Comparison of ENCODE assay signal across 8 cellular contexts in genomic region chr2:119338826-119339561, GRCh38.
DNase-seq lines count a peak whose midpoint lies in the region; ATAC-seq and TF ChIP-seq lines count a peak whose summit lies in the region.

No MANE protein-coding gene starts in this region.

- no peaks in the 10 kb centered on the region for H3K9me3 ChIP-seq in WERI-Rb-1 (ENCODE audit: severe bottlenecking)

- H3K36me3 Mint-ChIP-seq in activated naive CD8-positive, alpha-beta T cell = peaks cover 12% of the 10 kb centered on the region
- peaks cover 19% of the 10 kb centered on the region for H3K36me3 Mint-ChIP-seq in stimulated activated memory B cell treated with anti-CD40 and anti-IgM and Interleukin-4, amounts not matched to agents 10 μg/mL and 1 μg/mL and 100 μg/mL, for 72 hours

- H3K27ac Mint-ChIP-seq in activated naive CD8-positive, alpha-beta T cell = peak overlapping the region; percentile 77
- peak overlapping the region; percentile 64 for H3K27ac Mint-ChIP-seq in stimulated activated memory B cell treated with anti-CD40 and anti-IgM and Interleukin-4, amounts not matched to agents 10 μg/mL and 1 μg/mL and 100 μg/mL, for 72 hours

- no peak overlapping the region for H3K27ac ChIP-seq in WERI-Rb-1

- H3K4me1 Mint-ChIP-seq in activated naive CD8-positive, alpha-beta T cell (ENCODE audit: low read depth) = peaks cover 19% of the 10 kb centered on the region
- H3K4me1 Mint-ChIP-seq in stimulated activated memory B cell treated with anti-CD40 and anti-IgM and Interleukin-4, amounts not matched to agents 10 μg/mL and 1 μg/mL and 100 μg/mL, for 72 hours = peaks cover 20% of the 10 kb centered on the region

- no peaks in the 10 kb centered on the region for H3K36me3 ChIP-seq in WERI-Rb-1

- DNase-seq in NOMO-1 (lab: John Stamatoyannopoulos, UW; ENCODE audit: unreplicated experiment in 2 of 2) = peak; percentile 67 to 69
- no peak for DNase-seq in WERI-Rb-1
- DNase-seq in cerebellar nuclear complex (lab: John Stamatoyannopoulos, UW) = no peak
- DNase-seq in NCI-H187 treated with DMSO at 0.1 percent for 48 hours (lab: John Stamatoyannopoulos, UW) = no peak

- no peak overlapping the region for H3K4me3 ChIP-seq in WERI-Rb-1 (ENCODE audit: low read depth, low read length)

- ATAC-seq in GM18517 (IDR thresholded peaks at IDR 0.05; ENCODE audit: unreplicated experiment) = peak; percentile 97
- ATAC-seq in HG02610 (IDR thresholded peaks at IDR 0.05; ENCODE audit: unreplicated experiment) = peak; percentile 98
- peak; percentile 96 for ATAC-seq in stimulated activated memory B cell treated with anti-CD40 and anti-IgM and Interleukin-4, amounts not matched to agents 10 μg/mL and 1 μg/mL and 100 μg/mL, for 72 hours

- no peaks in the 10 kb centered on the region for H3K27me3 ChIP-seq in WERI-Rb-1 (ENCODE audit: insufficient read depth, low read depth, severe bottlenecking)

- TF ChIP-seq CTCF in WERI-Rb-1 (IDR thresholded peaks at IDR 0.05; ENCODE audit: low read depth, low read length) = no peak

- H3K4me3 Mint-ChIP-seq in activated naive CD8-positive, alpha-beta T cell = peak overlapping the region; percentile 52
- H3K4me3 Mint-ChIP-seq in stimulated activated memory B cell treated with anti-CD40 and anti-IgM and Interleukin-4, amounts not matched to agents 10 μg/mL and 1 μg/mL and 100 μg/mL, for 72 hours = peak overlapping the region; percentile 58

- H3K9me3 Mint-ChIP-seq in activated naive CD8-positive, alpha-beta T cell (ENCODE audit: low read depth) = no peaks in the 10 kb centered on the region
- no peaks in the 10 kb centered on the region for H3K9me3 Mint-ChIP-seq in stimulated activated memory B cell treated with anti-CD40 and anti-IgM and Interleukin-4, amounts not matched to agents 10 μg/mL and 1 μg/mL and 100 μg/mL, for 72 hours

- H3K27me3 Mint-ChIP-seq in activated naive CD8-positive, alpha-beta T cell = no peaks in the 10 kb centered on the region
- H3K27me3 Mint-ChIP-seq in stimulated activated memory B cell treated with anti-CD40 and anti-IgM and Interleukin-4, amounts not matched to agents 10 μg/mL and 1 μg/mL and 100 μg/mL, for 72 hours = no peaks in the 10 kb centered on the region

Comparison
In these comparisons a context has a peak if more than half of its experiments do, and no peak if none do; other contexts are left out.
1. DNase-seq: peak in NOMO-1 (2 of 2); none in WERI-Rb-1 (single experiment), cerebellar nuclear complex (0 of 2) and NCI-H187 treated with DMSO at 0.1 percent for 48 hours (single experiment).
2. Peak in every context shown above with its lines, with median percentiles within 50 percentile points of each other: ATAC-seq.